Comparison of ENCODE assay signal across 16 cellular contexts in genomic region chr20:57448764-57449354, GRCh38.
"Had no signal": no experiment of that assay in that cellular context is flagged by ENCODE, and none has a peak within 500 bp of the region (broad histone marks: within the 10 kb centered on the region; RNA-seq: fewer than 3 reads in every experiment).

No MANE protein-coding gene starts in this region.

- H3K4me3 ChIP-seq: left ventricle myocardium inferior, smooth muscle cell, suprapubic skin had no signal

- H3K27ac ChIP-seq: left ventricle myocardium inferior, suprapubic skin had no signal

- H3K9me3 Mint-ChIP-seq: activated T-helper 2 cell treated with anti-CD3 and anti-CD28 coated beads, Interferon-gamma antibody, Interleukin-2, Interleukin-4, amounts not matched to agents 10 μg/mL and 5 μg/mL and 100 μg/mL, durations not matched to agents 14 hours and 24 hours and 36 hours; naive B cell; stimulated activated naive CD8-positive, alpha-beta T cell treated with anti-CD3 and anti-CD28 coated beads, Interleukin-15, Interleukin-2, amounts not matched to agents 100 ng/mL and 50 ng/mL, for 24 hours; type B pancreatic cell had no signal

- H3K9me3 ChIP-seq: suprapubic skin had no signal

- H3K36me3 Mint-ChIP-seq: naive B cell, type B pancreatic cell had no signal

- H3K27ac Mint-ChIP-seq: activated naive CD4-positive, alpha-beta T cell treated with anti-CD3 and anti-CD28 coated beads, Interleukin-2, amount 50 U/mL, for 72 hours; activated T-helper 2 cell treated with anti-CD3 and anti-CD28 coated beads, Interferon-gamma antibody, Interleukin-2, Interleukin-4, amounts not matched to agents 10 μg/mL and 5 μg/mL and 100 μg/mL, durations not matched to agents 14 hours and 24 hours and 36 hours; progenitor cell of endocrine pancreas; T-helper 1 cell treated with Interleukin-12 subunit alpha and Interleukin-12 subunit beta and Interleukin-4 antibody, amounts not matched to agents 30 μg/mL and 1 μg/mL, for 36 hours; type B pancreatic cell had no signal

- H3K4me2 ChIP-seq: smooth muscle cell had no signal

- H3K27me3 Mint-ChIP-seq: naive B cell; stimulated activated naive CD8-positive, alpha-beta T cell treated with anti-CD3 and anti-CD28 coated beads, Interleukin-15, Interleukin-2, amounts not matched to agents 100 ng/mL and 50 ng/mL, for 24 hours had no signal

- H3K36me3 ChIP-seq: left ventricle myocardium inferior, suprapubic skin had no signal

- DNase-seq: activated CD4-positive, CD25-positive, alpha-beta regulatory T cell treated with anti-CD3 and anti-CD28 coated beads, Interleukin-2, amount 50 U/mL, for 72 hours; glutamatergic neuron; left ventricle myocardium inferior; naive B cell; occipital lobe; stimulated activated CD4-positive, alpha-beta T cell treated with anti-CD3 and anti-CD28 coated beads, Interleukin-4, amount 100 ng/mL, for 4 hours had no signal

- ATAC-seq: activated naive CD4-positive, alpha-beta T cell treated with anti-CD3 and anti-CD28 coated beads, Interleukin-2, amount 50 U/mL, for 72 hours; esophagus mucosa; right cardiac atrium had no signal

- H3K4me1 ChIP-seq: suprapubic skin had no signal

- H3K4me3 Mint-ChIP-seq: stimulated activated naive CD8-positive, alpha-beta T cell treated with anti-CD3 and anti-CD28 coated beads, Interleukin-15, Interleukin-2, amounts not matched to agents 100 ng/mL and 50 ng/mL, for 24 hours; T-helper 1 cell treated with Interleukin-12 subunit alpha and Interleukin-12 subunit beta and Interleukin-4 antibody, amounts not matched to agents 30 μg/mL and 1 μg/mL, for 36 hours; type B pancreatic cell had no signal
